ENCODE assay signal across 23 cellular contexts in the genomic region with DNA sequence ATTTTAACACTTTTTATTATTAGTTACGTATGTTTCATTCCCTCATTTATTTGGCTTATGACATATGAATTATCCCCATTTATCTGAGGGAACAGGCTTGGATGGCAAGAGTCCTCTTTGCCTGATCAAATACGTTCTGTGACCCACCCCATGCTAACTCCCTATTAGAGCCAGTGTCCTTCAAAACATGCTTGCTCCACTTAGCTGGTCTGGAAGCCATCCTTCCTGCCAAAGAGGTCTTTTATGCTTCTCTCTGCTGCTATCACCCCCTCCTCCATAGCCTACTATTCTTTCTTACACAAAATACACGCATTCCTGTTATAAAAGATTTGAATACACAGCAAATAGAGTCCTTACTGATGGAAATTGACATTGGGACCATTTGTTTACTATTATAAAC. TPM values are rescaled to one million over a fixed set of nuclear protein-coding genes. Genes with fewer than 3 reads are reported as not detected.
DNase-seq lines count a peak whose midpoint lies in the region; ATAC-seq, FAIRE-seq and TF ChIP-seq lines count a peak whose summit lies in the region.
"Had no signal": no experiment of that assay in that cellular context is flagged by ENCODE, and none has a peak within 500 bp of the region (broad histone marks: within the 10 kb centered on the region; RNA-seq: fewer than 3 reads in every experiment).

No MANE protein-coding gene starts in this region.

- peaks cover 12% of the 10 kb centered on the region for H3K4me1 Mint-ChIP-seq in stimulated activated naive CD8-positive, alpha-beta T cell treated with anti-CD3 and anti-CD28 coated beads, Interleukin-15, Interleukin-2, amounts not matched to agents 100 ng/mL and 50 ng/mL, for 24 hours (ENCODE audit: low read depth)
- peaks cover 29% of the 10 kb centered on the region for H3K4me1 Mint-ChIP-seq in stimulated activated naive CD8-positive, alpha-beta T cell treated with anti-CD3 and anti-CD28 coated beads, Interleukin-15, amount 100 ng/mL, for 72 hours

- no peaks in the 10 kb centered on the region for H3K9me3 Mint-ChIP-seq in stimulated activated naive CD8-positive, alpha-beta T cell treated with anti-CD3 and anti-CD28 coated beads, Interleukin-15, Interleukin-2, amounts not matched to agents 100 ng/mL and 50 ng/mL, for 24 hours
- H3K9me3 Mint-ChIP-seq in stimulated activated naive CD8-positive, alpha-beta T cell treated with anti-CD3 and anti-CD28 coated beads, Interleukin-15, amount 100 ng/mL, for 72 hours = no peaks in the 10 kb centered on the region

- peaks cover 0 to 21% (median 2%) of the 10 kb centered on the region in 4 donors for H3K4me1 ChIP-seq in Peyer's patch
- peaks cover 15% of the 10 kb centered on the region for H3K4me1 ChIP-seq in endothelial cell of umbilical vein (ENCODE audit: control insufficient read depth, extremely low read depth, insufficient read depth, low read length)

- no peaks in the 10 kb centered on the region for H4K20me1 ChIP-seq in endothelial cell of umbilical vein (replicated peaks; ENCODE audit: control insufficient read depth, extremely low read depth, insufficient read depth, low read length)

- no peak overlapping the region for H3K9ac ChIP-seq in endothelial cell of umbilical vein (replicated peaks; ENCODE audit: extremely low read depth, insufficient read depth, low read length)

- H3K36me3 Mint-ChIP-seq in stimulated activated naive CD8-positive, alpha-beta T cell treated with anti-CD3 and anti-CD28 coated beads, Interleukin-15, Interleukin-2, amounts not matched to agents 100 ng/mL and 50 ng/mL, for 24 hours (ENCODE audit: low read depth) = peaks cover 45% of the 10 kb centered on the region

- POLR2A ChIA-PET in endothelial cell of umbilical vein (lab: Charles Lee) = no interaction called here

- CTCF ChIA-PET in endothelial cell of umbilical vein (lab: Charles Lee) = interaction anchor here (1.0 kb wide), 1 partner anchor 11 kb away, joined by 3 read pairs; no protein-coding TSS in a partner anchor

- peak overlapping the region in 3 of 4 donors; percentile 3 to 88 (median 73) for H3K27ac ChIP-seq in Peyer's patch
- no peak overlapping the region for H3K27ac ChIP-seq in endothelial cell of umbilical vein (ENCODE audit: insufficient read depth, low read depth, low read length)
- H3K27ac ChIP-seq: SJCRH30 had no signal

- H3K4me3 ChIP-seq in Peyer's patch (no peak overlapping the region), endothelial cell of umbilical vein (replicated peaks in 1 of 3; ENCODE audit: insufficient read depth in 1 of 3, low read depth in 1 of 3, low read length in 3 of 3) (no peak overlapping the region)
- H3K4me3 ChIP-seq: K562, MG63, SJCRH30 had no signal

- TF ChIP-seq CTCF in Peyer's patch (IDR thresholded peaks at IDR 0.05) (no peak), endothelial cell of umbilical vein (IDR thresholded peaks at IDR 0.05; ENCODE audit: extremely low read depth in 1 of 2, insufficient read depth in 1 of 2, low read depth in 1 of 2, low read length in 2 of 2) (no peak)

- dilution Hi-C loops in endothelial cell of umbilical vein (cut with MboI; ENCODE audit: extremely low pct_ligation_motif_present, low sequenced_read_pairs) = no loop called here

- H3K27me3 ChIP-seq in Peyer's patch (no peaks in the 10 kb centered on the region), endothelial cell of umbilical vein (ENCODE audit: control insufficient read depth in 2 of 2, insufficient read depth in 2 of 2, low read length in 2 of 2) (no peaks in the 10 kb centered on the region)
- H3K27me3 ChIP-seq: MG63, SJCRH30 had no signal

- H3K4me2 ChIP-seq in endothelial cell of umbilical vein (ENCODE audit: insufficient read depth, low read length) = no peak overlapping the region

- FAIRE-seq in endothelial cell of umbilical vein (lab: Jason Lieb, UNC) = no peak
- FAIRE-seq: D721Med, GM19239, H54, K562, RCC 7860 had no signal

- no peaks in the 10 kb centered on the region for H3K9me1 ChIP-seq in endothelial cell of umbilical vein (replicated peaks; ENCODE audit: control insufficient read depth, extremely low read depth, insufficient read depth, low read length)

- no peaks in the 10 kb centered on the region for H3K27me3 Mint-ChIP-seq in stimulated activated naive CD8-positive, alpha-beta T cell treated with anti-CD3 and anti-CD28 coated beads, Interleukin-15, Interleukin-2, amounts not matched to agents 100 ng/mL and 50 ng/mL, for 24 hours
- no peaks in the 10 kb centered on the region for H3K27me3 Mint-ChIP-seq in stimulated activated naive CD8-positive, alpha-beta T cell treated with anti-CD3 and anti-CD28 coated beads, Interleukin-15, amount 100 ng/mL, for 72 hours

- no peak overlapping the region for H3K4me3 Mint-ChIP-seq in stimulated activated naive CD8-positive, alpha-beta T cell treated with anti-CD3 and anti-CD28 coated beads, Interleukin-15, Interleukin-2, amounts not matched to agents 100 ng/mL and 50 ng/mL, for 24 hours
- no peak overlapping the region for H3K4me3 Mint-ChIP-seq in stimulated activated naive CD8-positive, alpha-beta T cell treated with anti-CD3 and anti-CD28 coated beads, Interleukin-15, amount 100 ng/mL, for 72 hours

- H3K27ac Mint-ChIP-seq in stimulated activated naive CD8-positive, alpha-beta T cell treated with anti-CD3 and anti-CD28 coated beads, Interleukin-15, Interleukin-2, amounts not matched to agents 100 ng/mL and 50 ng/mL, for 24 hours = peak overlapping the region; percentile 9
- no peak overlapping the region for H3K27ac Mint-ChIP-seq in stimulated activated naive CD8-positive, alpha-beta T cell treated with anti-CD3 and anti-CD28 coated beads, Interleukin-15, amount 100 ng/mL, for 72 hours

- peaks cover 0 to 35% (median 0%) of the 10 kb centered on the region in 3 donors for H3K36me3 ChIP-seq in Peyer's patch
- peaks cover 6 to 9% of the 10 kb centered on the region in 2 experiments for H3K36me3 ChIP-seq in endothelial cell of umbilical vein (ENCODE audit: control insufficient read depth in 2 of 2, extremely low read depth in 1 of 2, insufficient read depth in 2 of 2, low read length in 2 of 2)

- BruUV-seq in endothelial cell of umbilical vein (replicated peaks; lab: Mats Ljungman, UMichigan) = no TSS peak

- ATAC-seq in stimulated activated naive CD8-positive, alpha-beta T cell treated with anti-CD3 and anti-CD28 coated beads, Interleukin-15, amount 100 ng/mL, for 72 hours = no peak
- ATAC-seq in HG03354 (IDR thresholded peaks at IDR 0.05; ENCODE audit: poor library complexity, severe bottlenecking, unreplicated experiment) (no peak), HG02623 (IDR thresholded peaks at IDR 0.05; ENCODE audit: unreplicated experiment) (no peak)

- TF ChIP-seq POLR2A in Peyer's patch (IDR thresholded peaks at IDR 0.05) = no peak
- no peak for TF ChIP-seq POLR2A in endothelial cell of umbilical vein (IDR thresholded peaks at IDR 0.05; ENCODE audit: low read depth, low read length)

- intact Hi-C loops in endothelial cell of umbilical vein (cut with micrococcal nuclease) = no loop called here

- H2AFZ ChIP-seq in endothelial cell of umbilical vein (ENCODE audit: low read depth, low read length) = no peak overlapping the region

- H3K9me3 ChIP-seq in Peyer's patch (no peaks in the 10 kb centered on the region), endothelial cell of umbilical vein (replicated peaks; ENCODE audit: control insufficient read depth, insufficient read depth, low read length) (no peaks in the 10 kb centered on the region)
- H3K9me3 ChIP-seq: MG63, SJCRH30 had no signal

- peaks cover 18% of the 10 kb centered on the region for H3K79me2 ChIP-seq in endothelial cell of umbilical vein (ENCODE audit: control insufficient read depth, insufficient read depth, low read length)

- DNase-seq in stimulated activated naive CD8-positive, alpha-beta T cell treated with anti-CD3 and anti-CD28 coated beads, Interleukin-15, amount 100 ng/mL, for 72 hours = no peak
- DNase-seq in Peyer's patch = no peak
- no peak for DNase-seq in endothelial cell of umbilical vein (ENCODE audit: low read depth, low spot score)
- DNase-seq in OCI-M2 (lab: John Stamatoyannopoulos, UW; ENCODE audit: unreplicated experiment) = no peak
- DNase-seq: ACHN, C1 segment of cervical spinal cord, EL, MG63, NCI-H1048, NCI-H1436, NCI-H187 treated with DMSO at 0.1 percent for 48 hours, NCI-H2107, NCI-H510A, NCI-H748 treated with DMSO at 0.1 percent for 48 hours, SJCRH30 had no signal

TF ChIP-seq in endothelial cell of umbilical vein, 7 proteins besides CTCF, POLR2A, EP300 and RAD21:
- TF ChIP-seq POLR2AphosphoS5 (IDR thresholded peaks at IDR 0.05; ENCODE audit: insufficient read depth, low read depth, low read length) (peak; percentile 5), FOS (IDR thresholded peaks at IDR 0.05; ENCODE audit: borderline replicate concordance, insufficient read depth, low read length) (no peak)

RNA-seq across cellular contexts. Expression of a gene that starts 6.4 kb away (rescaled TPM):
- total RNA-seq in Peyer's patch (100 to 1,000 TPM in 1 of 4 donors, 10 to 100 TPM in 3; 42.9 to 106 (median 87.8) TPM), endothelial cell of umbilical vein (58.1 and 72.1 TPM in 2 replicates)
- 120 and 135 TPM in 2 replicates for polyA plus RNA-seq in endothelial cell of umbilical vein
- polyA plus RNA-seq in endothelial cell of umbilical vein (2011; cell fraction: cytosol; rRNA removed) = 108 and 111 TPM in 2 replicates
- polyA plus RNA-seq in endothelial cell of umbilical vein (2011; cell fraction: nucleus; rRNA removed) = 54.2 and 60.7 TPM in 2 replicates
- polyA plus RNA-seq in endothelial cell of umbilical vein (2012) = 89.4 and 104 TPM in 2 replicates
- 43.2 and 44.4 TPM in 2 replicates for polyA minus RNA-seq in endothelial cell of umbilical vein
- polyA minus RNA-seq in endothelial cell of umbilical vein (2011; cell fraction: cytosol; rRNA and poly(A)+ RNA removed) = 50.4 TPM
- 24.3 and 31.4 TPM in 2 replicates for polyA minus RNA-seq in endothelial cell of umbilical vein (2011; cell fraction: nucleus; rRNA and poly(A)+ RNA removed)

RNA-seq across cellular contexts. Expression of a gene that starts 6.5 kb away (rescaled TPM):
- total RNA-seq in Peyer's patch = 10 to 100 TPM; 16.6 to 18.2 (median 16.6) TPM
- 14.5 and 16.1 TPM in 2 replicates for total RNA-seq in endothelial cell of umbilical vein
- 8.8 and 9.8 TPM in 2 replicates for polyA plus RNA-seq in endothelial cell of umbilical vein
- polyA plus RNA-seq in endothelial cell of umbilical vein (2011; cell fraction: cytosol; rRNA removed) = 10.7 and 11.7 TPM in 2 replicates
- 13.3 and 16.6 TPM in 2 replicates for polyA plus RNA-seq in endothelial cell of umbilical vein (2011; cell fraction: nucleus; rRNA removed)
- polyA plus RNA-seq in endothelial cell of umbilical vein (2012) = 22.4 and 23.5 TPM in 2 replicates
- 12.6 and 17.8 TPM in 2 replicates for polyA minus RNA-seq in endothelial cell of umbilical vein
- 4.5 TPM for polyA minus RNA-seq in endothelial cell of umbilical vein (2011; cell fraction: cytosol; rRNA and poly(A)+ RNA removed)
- 5.0 and 12.5 TPM in 2 replicates for polyA minus RNA-seq in endothelial cell of umbilical vein (2011; cell fraction: nucleus; rRNA and poly(A)+ RNA removed)
